In genomic region chr19:3383121-3383722, GRCh38 we compare ENCODE assay signal across 17 cellular contexts. TPM values are rescaled to one million over a fixed set of nuclear protein-coding genes. Genes with fewer than 3 reads are reported as not detected.
DNase-seq lines count a peak whose midpoint lies in the region; ATAC-seq, FAIRE-seq and TF ChIP-seq lines count a peak whose summit lies in the region.
"Had no signal": no experiment of that assay in that cellular context is flagged by ENCODE, and none has a peak within 500 bp of the region (broad histone marks: within the 10 kb centered on the region; RNA-seq: fewer than 3 reads in every experiment).

No MANE protein-coding gene starts in this region.

- H3K9me3 ChIP-seq in liver (ENCODE audit: control insufficient read depth in 4 of 4, low read length in 3 of 4) = no peaks in the 10 kb centered on the region
- no peaks in the 10 kb centered on the region for H3K9me3 ChIP-seq in HepG2 (ENCODE audit: low read length)

- DNase-seq in HepG2 (ENCODE audit: low spot score) = no peak
- DNase-seq in fibroblast of the aortic adventitia (ENCODE audit: low read depth) = peak; percentile 80
- DNase-seq in activated CD4-positive, alpha-beta T cell treated with anti-CD3 and anti-CD28 coated beads for 48 hours = no peak
- no peak for DNase-seq in H54 (ENCODE audit: insufficient read length, low spot score)
- no peak for DNase-seq in epidermal melanocyte (ENCODE audit: insufficient read length, low spot score)
- DNase-seq: activated naive CD8-positive, alpha-beta T cell treated with anti-CD3 and anti-CD28 coated beads, Interleukin-2, amount 10 ng/mL, durations not matched to agents 7 days and 5 days; DMS79 treated with DMSO at 0.1 percent for 48 hours; effector CD8-positive, alpha-beta T cell; H9; mammary epithelial cell; NCI-H1105 treated with DMSO at 0.1 percent for 48 hours; NCI-H69; stimulated activated CD4-positive, alpha-beta T cell treated with anti-CD3 and anti-CD28 coated beads, Interleukin-4, amount 100 ng/mL, for 4 hours had no signal

- FAIRE-seq in HepG2 (lab: Jason Lieb, UNC) (no peak), H54 (lab: Jason Lieb, UNC) (no peak)
- FAIRE-seq: GM12891 had no signal

- no peaks in the 10 kb centered on the region for H4K20me1 ChIP-seq in HepG2 (ENCODE audit: insufficient read depth, low read length)

- peaks cover 3% of the 10 kb centered on the region for H3K79me2 ChIP-seq in HepG2 (ENCODE audit: insufficient read depth, low read length)

- no peak for TF ChIP-seq EP300 in HepG2 (IDR thresholded peaks at IDR 0.05; ENCODE audit: low read depth in 2 of 2, low read length in 2 of 2)
- TF ChIP-seq EP300 in HepG2 (CRISPR knock-in tag; IDR thresholded peaks at IDR 0.05; ENCODE audit: borderline replicate concordance) = no peak

- CTCF ChIA-PET in HepG2 (lab: Yijun Ruan, JAX; ENCODE audit: low intra/inter-chr PET ratio, low total read pairs) = no interaction called here

- H3K4me3 ChIP-seq in liver (ENCODE audit: low read depth in 1 of 3, low read length in 3 of 3) (no peak overlapping the region), HepG2 (replicated peaks in 1 of 3; ENCODE audit: insufficient read depth in 1 of 3, low read depth in 2 of 3, low read length in 3 of 3) (no peak overlapping the region), fibroblast of the aortic adventitia (ENCODE audit: low read depth, low read length) (no peak overlapping the region), rectal smooth muscle tissue (ENCODE audit: low read length) (no peak overlapping the region)

- H3K4me1 ChIP-seq in liver (ENCODE audit: control insufficient read depth in 4 of 4, insufficient read depth in 4 of 4, low read length in 3 of 4) (peaks cover 39 to 81% (median 62%) of the 10 kb centered on the region in 4 donors), HepG2 (ENCODE audit: insufficient read depth, low read length) (peaks cover 8% of the 10 kb centered on the region), rectal smooth muscle tissue (ENCODE audit: control insufficient read depth, insufficient read depth, low read length) (peaks cover 49% of the 10 kb centered on the region)

- no peak for ATAC-seq in HepG2
- no peak for ATAC-seq in GM21717 (IDR thresholded peaks at IDR 0.05; ENCODE audit: unreplicated experiment)

- no peak overlapping the region for H2AFZ ChIP-seq in HepG2 (ENCODE audit: low read length)

- intact Hi-C loops in HepG2 (cut with micrococcal nuclease; ENCODE audit: unreplicated experiment) = no loop called here

- no peak for TF ChIP-seq CTCF in liver (IDR thresholded peaks at IDR 0.05; ENCODE audit: low read depth, low read length, missing input control)
- TF ChIP-seq CTCF in HepG2 (CRISPR knock-in tag; IDR thresholded peaks at IDR 0.05) = no peak
- no peak for TF ChIP-seq CTCF in fibroblast of the aortic adventitia (IDR thresholded peaks at IDR 0.05; ENCODE audit: insufficient read depth, low read length)

- TF ChIP-seq POLR2A in HepG2 (IDR thresholded peaks at IDR 0.05; ENCODE audit: insufficient read depth in 1 of 2, low read depth in 2 of 2, low read length in 2 of 2) = no peak
- no peak for TF ChIP-seq POLR2A in H54 (IDR thresholded peaks at IDR 0.05; ENCODE audit: low read depth, low read length)

- in situ Hi-C loops in HepG2 (cut with HindIII; ENCODE audit: extremely low pct_ligation_motif_present, low pct_unique_long_range_greater_than_20kb) = no loop called here

- 46% methylated on average over 13 of the region's 13 CpGs for WGBS in liver
- 100% methylated on average over 2 of the region's 13 CpGs for WGBS in HepG2 (ENCODE audit: low lambda C conversion rate)

- BruUV-seq in HepG2 (replicated peaks; lab: Mats Ljungman, UMichigan) = no TSS peak

- H3K27ac ChIP-seq in liver (ENCODE audit: low read depth in 1 of 2, low read length in 2 of 2) (peak overlapping the region; percentile 52 to 69), HepG2 (ENCODE audit: extremely low read length, insufficient read depth, low read length) (no peak overlapping the region), rectal smooth muscle tissue (ENCODE audit: low read depth, low read length) (peak overlapping the region; percentile 57)

- no peak overlapping the region for H3K4me2 ChIP-seq in HepG2 (ENCODE audit: low read depth, low read length)

- H3K9ac ChIP-seq in liver (ENCODE audit: low read depth in 1 of 2, low read length in 2 of 2) = no peak overlapping the region
- no peak overlapping the region for H3K9ac ChIP-seq in HepG2 (ENCODE audit: insufficient read depth, low read depth, low read length)
- no peak overlapping the region for H3K9ac ChIP-seq in rectal smooth muscle tissue (ENCODE audit: low read length)

- POLR2A ChIA-PET in HepG2 (lab: Yijun Ruan, JAX) = no interaction called here

- peaks cover 0 to 14% (median 4%) of the 10 kb centered on the region in 4 donors for H3K36me3 ChIP-seq in liver (ENCODE audit: control insufficient read depth in 4 of 4, insufficient read depth in 3 of 4, low read depth in 1 of 4, low read length in 3 of 4)
- peaks cover 4 to 9% of the 10 kb centered on the region in 2 experiments; a peak in 1 of 5 replicates for H3K36me3 ChIP-seq in HepG2 (replicated peaks in 1 of 2; ENCODE audit: control insufficient read depth in 1 of 2, insufficient read depth in 2 of 2, low read length in 2 of 2)
- H3K36me3 ChIP-seq in rectal smooth muscle tissue (ENCODE audit: control insufficient read depth, insufficient read depth, low read length) = peaks cover 9% of the 10 kb centered on the region

- H3K27me3 ChIP-seq in liver (ENCODE audit: control insufficient read depth in 4 of 4, insufficient read depth in 4 of 4, low read length in 3 of 4) = no peaks in the 10 kb centered on the region
- no peaks in the 10 kb centered on the region for H3K27me3 ChIP-seq in HepG2 (ENCODE audit: control insufficient read depth in 1 of 2, insufficient read depth in 2 of 2, low read length in 2 of 2)
- H3K27me3 ChIP-seq in rectal smooth muscle tissue (ENCODE audit: control insufficient read depth, insufficient read depth, low read length) = no peaks in the 10 kb centered on the region

- TF ChIP-seq RAD21 in liver (IDR thresholded peaks at IDR 0.05) (no peak), HepG2 (CRISPR knock-in tag; IDR thresholded peaks at IDR 0.05) (no peak)

TF ChIP-seq in liver, 16 proteins besides CTCF, POLR2A, EP300 and RAD21 (continues in another document):
- TF ChIP-seq GABPA (IDR thresholded peaks at IDR 0.05 in 1 of 2, conservative IDR thresholded peaks at IDR 0.05 in 1 of 2) (no peak), FOXA2 (IDR thresholded peaks at IDR 0.05) (no peak), EGR1 (IDR thresholded peaks at IDR 0.05; ENCODE audit: low read depth in 2 of 2) (no peak)

TF ChIP-seq in HepG2, 621 proteins besides CTCF, POLR2A, EP300 and RAD21:
- TF ChIP-seq RNF2 (conservative IDR thresholded peaks at IDR 0.05; ENCODE audit: low read depth) (no peak), ZNF343 (CRISPR knock-in tag; IDR thresholded peaks at IDR 0.05) (no peak), ZNF678 (CRISPR knock-in tag; IDR thresholded peaks at IDR 0.05) (no peak), MED1 (CRISPR knock-in tag; IDR thresholded peaks at IDR 0.05) (no peak), CBX2 (IDR thresholded peaks at IDR 0.05; ENCODE audit: low read depth, low read length) (no peak), CBX2 (CRISPR knock-in tag; IDR thresholded peaks at IDR 0.05; ENCODE audit: low read depth) (no peak), ZNF3 (CRISPR knock-in tag; IDR thresholded peaks at IDR 0.05) (no peak)
- TF ChIP-seq, protein P1, sequence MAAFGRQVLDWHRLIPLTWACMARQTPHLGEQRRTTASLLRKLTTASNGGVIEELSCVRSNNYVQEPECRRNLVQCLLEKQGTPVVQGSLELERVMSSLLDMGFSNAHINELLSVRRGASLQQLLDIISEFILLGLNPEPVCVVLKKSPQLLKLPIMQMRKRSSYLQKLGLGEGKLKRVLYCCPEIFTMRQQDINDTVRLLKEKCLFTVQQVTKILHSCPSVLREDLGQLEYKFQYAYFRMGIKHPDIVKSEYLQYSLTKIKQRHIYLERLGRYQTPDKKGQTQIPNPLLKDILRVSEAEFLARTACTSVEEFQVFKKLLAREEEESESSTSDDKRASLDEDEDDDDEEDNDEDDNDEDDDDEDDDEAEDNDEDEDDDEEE (CRISPR knock-in tag; IDR thresholded peaks at IDR 0.05) = no peak

RNA-seq across cellular contexts. Expression of gene NFIC, which starts 16.8 kb away (rescaled TPM):
- total RNA-seq in liver = 100 to 1,000 TPM in 1 of 2 donors, 10 to 100 TPM in 1; 12.8 to 100 TPM
- polyA plus RNA-seq in liver = 10 to 100 TPM; 71.8 to 78.5 TPM
- 2.5 and 2.9 TPM in 2 replicates for total RNA-seq in HepG2 (2016; rRNA removed; fragmentation: Illumina TruSeq; extraction: Trizol)
- 2.9 and 3.0 TPM in 2 replicates for total RNA-seq in HepG2 (2016; cell fraction: cytosol; rRNA removed; fragmentation: Illumina TruSeq; extraction: Trizol; ENCODE audit: low read depth)
- 3.0 and 3.2 TPM in 2 replicates for total RNA-seq in HepG2 (2016; cell fraction: insoluble cytoplasmic fraction; rRNA removed; fragmentation: Illumina TruSeq; extraction: Trizol)
- 2.5 and 2.9 TPM in 2 replicates for total RNA-seq in HepG2 (2016; cell fraction: membrane; rRNA removed; fragmentation: Illumina TruSeq; extraction: Trizol)
- 3.8 and 5.6 TPM in 2 replicates for total RNA-seq in HepG2 (2016; cell fraction: nucleus; rRNA removed; fragmentation: Illumina TruSeq; extraction: Trizol)
- polyA plus RNA-seq in HepG2 (2011; rRNA removed) = 1.3 and 1.6 TPM in 2 replicates
- 0.71 and 0.79 TPM in 2 replicates for polyA plus RNA-seq in HepG2 (2011; cell fraction: cytosol; rRNA removed)
- polyA plus RNA-seq in HepG2 (2011; cell fraction: nucleus; rRNA removed) = 5.1 and 8.1 TPM in 2 replicates
- 5.9 and 8.4 TPM in 2 replicates for polyA plus RNA-seq in HepG2 (2012)
- 1.1 and 1.4 TPM in 2 replicates for polyA plus RNA-seq in HepG2 (2016; cell fraction: cytosol; fragmentation: Illumina TruSeq; extraction: Trizol; ENCODE audit: low read depth)
- 8.2 and 9.6 TPM in 2 replicates for polyA plus RNA-seq in HepG2 (2016; cell fraction: insoluble cytoplasmic fraction; fragmentation: Illumina TruSeq; extraction: Trizol; ENCODE audit: low read depth)
- polyA plus RNA-seq in HepG2 (2016; cell fraction: membrane; fragmentation: Illumina TruSeq; extraction: Trizol; ENCODE audit: low read depth) = 4.6 and 4.8 TPM in 2 replicates
- 7.4 and 9.8 TPM in 2 replicates for polyA plus RNA-seq in HepG2 (2016; cell fraction: nucleus; fragmentation: Illumina TruSeq; extraction: Trizol; ENCODE audit: insufficient read depth, low read depth)
- polyA minus RNA-seq in HepG2 (2011; rRNA and poly(A)+ RNA removed; ENCODE audit: low replicate concordance) = 5.3 and 16.7 TPM in 2 replicates
- polyA minus RNA-seq in HepG2 (2011; cell fraction: cytosol; rRNA and poly(A)+ RNA removed) = 5.2 and 5.4 TPM in 2 replicates
- 5.1 and 5.3 TPM in 2 replicates for polyA minus RNA-seq in HepG2 (2011; cell fraction: nucleus; rRNA and poly(A)+ RNA removed)
- total RNA-seq in fibroblast of the aortic adventitia (ENCODE audit: low replicate concordance) = 79.5 and 83.2 TPM in 2 replicates
